ENCODE assay signal across 17 cellular contexts in genomic region chr5:6504677-6505414, GRCh38.
DNase-seq lines count a peak whose midpoint lies in the region; ATAC-seq lines count a peak whose summit lies in the region.
"Had no signal": no experiment of that assay in that cellular context is flagged by ENCODE, and none has a peak within 500 bp of the region (broad histone marks: within the 10 kb centered on the region; RNA-seq: fewer than 3 reads in every experiment).

No MANE protein-coding gene starts in this region.

- ATAC-seq in HG03095 (IDR thresholded peaks at IDR 0.05; ENCODE audit: unreplicated experiment) = no peak
- ATAC-seq: heart left ventricle, lower lobe of right lung, Right ventricle myocardium inferior had no signal

- H3K4me3 ChIP-seq in skeletal muscle cell (ENCODE audit: low read depth, low read length) = no peak overlapping the region
- H3K4me3 ChIP-seq: heart left ventricle, lower lobe of right lung, tibial artery had no signal

- peak; percentile 54 for DNase-seq in NCI-H345 (lab: John Stamatoyannopoulos, UW)
- DNase-seq in NCI-H345 treated with DMSO at 0.1 percent for 48 hours (lab: John Stamatoyannopoulos, UW; ENCODE audit: unreplicated experiment) = no peak
- peak; percentile 88 to 98 for DNase-seq in NCI-H2081 (lab: John Stamatoyannopoulos, UW)
- DNase-seq in astrocyte of the hippocampus (ENCODE audit: low read depth, low spot score) = peak; percentile 71
- peak; percentile 10 for DNase-seq in skeletal muscle cell (ENCODE audit: low read depth)
- no peak for DNase-seq in stimulated activated CD4-positive, alpha-beta T cell treated with anti-CD3 and anti-CD28 coated beads, Interleukin-1b, Interleukin-23, amount 100 ng/mL, for 48 hours
- DNase-seq in midbrain (lab: John Stamatoyannopoulos, UW) = no peak
- DNase-seq: activated B cell treated with CpG ODN at 0.5 μM for 24 hours; amniotic stem cell; effector CD8-positive, alpha-beta T cell; heart left ventricle; lower lobe of right lung; NCI-H1694; occipital lobe; tibial artery had no signal

Comparison
In these comparisons a context has a peak if more than half of its experiments do, and no peak if none do; other contexts are left out.
1. DNase-seq: peak in NCI-H345 (single experiment), NCI-H2081 (2 of 2), astrocyte of the hippocampus (single experiment) and skeletal muscle cell (single experiment); none in NCI-H345 treated with DMSO at 0.1 percent for 48 hours (single experiment), stimulated activated CD4-positive, alpha-beta T cell treated with anti-CD3 and anti-CD28 coated beads, Interleukin-1b, Interleukin-23, amount 100 ng/mL, for 48 hours (single experiment) and midbrain (single experiment).